9 cellular contexts compared by ENCODE assay signal in genomic region chr2:216139884-216140283, GRCh38. TPM values are rescaled to one million over a fixed set of nuclear protein-coding genes. Genes with fewer than 3 reads are reported as not detected.
A peak's percentile ranks its signal among the peaks of the same experiment; 100 is the strongest.
DNase-seq lines count a peak whose midpoint lies in the region; ATAC-seq and TF ChIP-seq lines count a peak whose summit lies in the region.
"Had no signal": no experiment of that assay in that cellular context is flagged by ENCODE, and none has a peak within 500 bp of the region (broad histone marks: within the 10 kb centered on the region; RNA-seq: fewer than 3 reads in every experiment).

No MANE protein-coding gene starts in this region.

- no peaks in the 10 kb centered on the region for H3K9me3 Mint-ChIP-seq in activated naive CD8-positive, alpha-beta T cell (ENCODE audit: low read depth)
- H3K9me3 Mint-ChIP-seq in activated naive CD8-positive, alpha-beta T cell treated with anti-CD3 and anti-CD28 coated beads for 36 hours: no peaks in the 10 kb centered on the region
- no peaks in the 10 kb centered on the region for H3K9me3 Mint-ChIP-seq in endodermal cell
- no peaks in the 10 kb centered on the region for H3K9me3 Mint-ChIP-seq in stimulated activated naive B cell treated with anti-CD40 and anti-IgM and Interleukin-4, amounts not matched to agents 10 μg/mL and 1 μg/mL and 100 μg/mL, for 72 hours

- H3K9me3 ChIP-seq in endodermal cell (ENCODE audit: control insufficient read depth, low read length): no peaks in the 10 kb centered on the region
- H3K9me3 ChIP-seq: left ventricle myocardium inferior had no signal

- TF ChIP-seq CTCF in endodermal cell (conservative IDR thresholded peaks at IDR 0.05): peak; percentile 77

- no peak overlapping the region for H3K4me3 Mint-ChIP-seq in activated naive CD8-positive, alpha-beta T cell
- H3K4me3 Mint-ChIP-seq in activated naive CD8-positive, alpha-beta T cell treated with anti-CD3 and anti-CD28 coated beads for 36 hours: no peak overlapping the region
- H3K4me3 Mint-ChIP-seq in endodermal cell: no peak overlapping the region
- no peak overlapping the region for H3K4me3 Mint-ChIP-seq in stimulated activated naive B cell treated with anti-CD40 and anti-IgM and Interleukin-4, amounts not matched to agents 10 μg/mL and 1 μg/mL and 100 μg/mL, for 72 hours

- peaks cover 35% of the 10 kb centered on the region for H3K4me1 Mint-ChIP-seq in activated naive CD8-positive, alpha-beta T cell (ENCODE audit: low read depth)
- H3K4me1 Mint-ChIP-seq in activated naive CD8-positive, alpha-beta T cell treated with anti-CD3 and anti-CD28 coated beads for 36 hours: peaks cover 32% of the 10 kb centered on the region
- H3K4me1 Mint-ChIP-seq in endodermal cell: no peaks in the 10 kb centered on the region
- H3K4me1 Mint-ChIP-seq in stimulated activated naive B cell treated with anti-CD40 and anti-IgM and Interleukin-4, amounts not matched to agents 10 μg/mL and 1 μg/mL and 100 μg/mL, for 72 hours: peaks cover 0 to 10% of the 10 kb centered on the region in 2 donors

- H3K27me3 Mint-ChIP-seq in activated naive CD8-positive, alpha-beta T cell: no peaks in the 10 kb centered on the region
- no peaks in the 10 kb centered on the region for H3K27me3 Mint-ChIP-seq in activated naive CD8-positive, alpha-beta T cell treated with anti-CD3 and anti-CD28 coated beads for 36 hours
- no peaks in the 10 kb centered on the region for H3K27me3 Mint-ChIP-seq in endodermal cell (ENCODE audit: insufficient read depth)
- no peaks in the 10 kb centered on the region for H3K27me3 Mint-ChIP-seq in stimulated activated naive B cell treated with anti-CD40 and anti-IgM and Interleukin-4, amounts not matched to agents 10 μg/mL and 1 μg/mL and 100 μg/mL, for 72 hours

- no peak overlapping the region for H3K27ac ChIP-seq in endodermal cell (ENCODE audit: low read depth, low read length)
- H3K27ac ChIP-seq: left ventricle myocardium inferior had no signal

- DNase-seq in activated naive CD8-positive, alpha-beta T cell treated with anti-CD3 and anti-CD28 coated beads for 36 hours: no peak
- DNase-seq in RPMI7951 (ENCODE audit: low read depth) (peak; percentile 12), endodermal cell (peak; percentile 65), OCI-M2 (lab: John Stamatoyannopoulos, UW; ENCODE audit: unreplicated experiment) (no peak)
- no peak for DNase-seq in stimulated activated naive B cell treated with anti-CD40 and anti-IgM and Interleukin-4, amounts not matched to agents 10 μg/mL and 1 μg/mL and 100 μg/mL, for 72 hours
- DNase-seq: left ventricle myocardium inferior had no signal

- no peaks in the 10 kb centered on the region for H3K4me1 ChIP-seq in endodermal cell (ENCODE audit: control insufficient read depth, insufficient read depth, low read length)
- H3K4me1 ChIP-seq: left ventricle myocardium inferior had no signal

- H3K27ac Mint-ChIP-seq in activated naive CD8-positive, alpha-beta T cell: peak overlapping the region; percentile 3
- no peak overlapping the region for H3K27ac Mint-ChIP-seq in activated naive CD8-positive, alpha-beta T cell treated with anti-CD3 and anti-CD28 coated beads for 36 hours
- H3K27ac Mint-ChIP-seq in endodermal cell: no peak overlapping the region
- H3K27ac Mint-ChIP-seq in stimulated activated naive B cell treated with anti-CD40 and anti-IgM and Interleukin-4, amounts not matched to agents 10 μg/mL and 1 μg/mL and 100 μg/mL, for 72 hours: no peak overlapping the region

- H3K36me3 Mint-ChIP-seq in activated naive CD8-positive, alpha-beta T cell: peaks cover 10% of the 10 kb centered on the region
- H3K36me3 Mint-ChIP-seq in activated naive CD8-positive, alpha-beta T cell treated with anti-CD3 and anti-CD28 coated beads for 36 hours: peaks cover 44% of the 10 kb centered on the region
- H3K36me3 Mint-ChIP-seq in endodermal cell (ENCODE audit: low read depth): peaks cover 74% of the 10 kb centered on the region
- H3K36me3 Mint-ChIP-seq in stimulated activated naive B cell treated with anti-CD40 and anti-IgM and Interleukin-4, amounts not matched to agents 10 μg/mL and 1 μg/mL and 100 μg/mL, for 72 hours: peaks cover 45 to 59% of the 10 kb centered on the region in 2 donors

- H3K4me3 ChIP-seq in endodermal cell (ENCODE audit: low read length): no peak overlapping the region
- H3K4me3 ChIP-seq: left ventricle myocardium inferior had no signal

- ATAC-seq in stimulated activated naive B cell treated with anti-CD40 and anti-IgM and Interleukin-4, amounts not matched to agents 10 μg/mL and 1 μg/mL and 100 μg/mL, for 72 hours (replicated peaks): peak; percentile 44 to 50
- no peak for ATAC-seq in HG02588 (IDR thresholded peaks at IDR 0.05; ENCODE audit: unreplicated experiment)
- ATAC-seq in HG03196 (IDR thresholded peaks at IDR 0.05; ENCODE audit: unreplicated experiment): no peak

- no peaks in the 10 kb centered on the region for H3K27me3 ChIP-seq in endodermal cell (ENCODE audit: control insufficient read depth, insufficient read depth, low read length, poor library complexity, severe bottlenecking)

- peaks cover 96% of the 10 kb centered on the region for H3K36me3 ChIP-seq in endodermal cell (ENCODE audit: control insufficient read depth, insufficient read depth, low read length)

- no peak overlapping the region for H3K9ac ChIP-seq in endodermal cell (ENCODE audit: extremely low read depth, low read length, poor library complexity, severe bottlenecking)

RNA-seq across cellular contexts. Expression of gene XRCC5, which starts 30.7 kb away (rescaled TPM):
- total RNA-seq in activated naive CD8-positive, alpha-beta T cell treated with anti-CD3 and anti-CD28 coated beads for 36 hours: 100 to 1,000 TPM; 585 to 614 TPM
- total RNA-seq in RPMI7951 (2014; rRNA removed; shearing (Covaris generic)): 402 and 451 TPM in 2 replicates
- total RNA-seq in endodermal cell: 100 to 1,000 TPM; 492 to 493 TPM
- polyA plus RNA-seq in endodermal cell (2013, experiment 1 of 2): 367 TPM
- 349 TPM for polyA plus RNA-seq in endodermal cell (2013, experiment 2 of 2)

RNA-seq across cellular contexts. Expression of gene TMEM169, which starts 58.2 kb away (rescaled TPM):
- total RNA-seq in activated naive CD8-positive, alpha-beta T cell treated with anti-CD3 and anti-CD28 coated beads for 36 hours: under 1 TPM; 0.40 to 0.41 TPM
- 2.2 and 2.9 TPM in 2 replicates for total RNA-seq in RPMI7951 (2014; rRNA removed; shearing (Covaris generic))
- total RNA-seq in endodermal cell: 1 to 10 TPM; 1.1 to 3.8 TPM
- polyA plus RNA-seq in endodermal cell (2013, experiment 1 of 2): 22.4 TPM
- polyA plus RNA-seq in endodermal cell (2013, experiment 2 of 2): 22.4 TPM

RNA-seq across cellular contexts. Expression of gene PECR, which starts 58.3 kb away (rescaled TPM):
- total RNA-seq in activated naive CD8-positive, alpha-beta T cell treated with anti-CD3 and anti-CD28 coated beads for 36 hours: 10 to 100 TPM; 15.3 to 16.2 TPM
- 20.2 and 22.6 TPM in 2 replicates for total RNA-seq in RPMI7951 (2014; rRNA removed; shearing (Covaris generic))
- 10 to 100 TPM; 12.5 to 17.0 TPM for total RNA-seq in endodermal cell
- polyA plus RNA-seq in endodermal cell (2013, experiment 1 of 2): 11.9 TPM
- 10.2 TPM for polyA plus RNA-seq in endodermal cell (2013, experiment 2 of 2)

Comparison
In these comparisons a context has a peak if more than half of its experiments do, and no peak if none do; other contexts are left out.
1. DNase-seq: peak in RPMI7951 (single experiment) and endodermal cell (single experiment); none in activated naive CD8-positive, alpha-beta T cell treated with anti-CD3 and anti-CD28 coated beads for 36 hours (single experiment), stimulated activated naive B cell treated with anti-CD40 and anti-IgM and Interleukin-4, amounts not matched to agents 10 μg/mL and 1 μg/mL and 100 μg/mL, for 72 hours (single experiment) and OCI-M2 (single experiment).
2. ATAC-seq: peak in stimulated activated naive B cell treated with anti-CD40 and anti-IgM and Interleukin-4, amounts not matched to agents 10 μg/mL and 1 μg/mL and 100 μg/mL, for 72 hours (2 of 2); none in HG02588 (single experiment) and HG03196 (single experiment).